8 cellular contexts compared by ENCODE assay signal in genomic region chr13:39035204-39035603, GRCh38. TPM values are rescaled to one million over a fixed set of nuclear protein-coding genes. Genes with fewer than 3 reads are reported as not detected.
DNase-seq lines count a peak whose midpoint lies in the region; ATAC-seq and TF ChIP-seq lines count a peak whose summit lies in the region.

No MANE protein-coding gene starts in this region.

- CTCF ChIA-PET in CD8-positive, alpha-beta memory T cell (lab: Charles Lee): interaction anchor here (1.4 kb wide), 1 partner anchor 10 kb away, joined by 3 read pairs; no protein-coding TSS in a partner anchor
- CTCF ChIA-PET in MCF 10A (lab: Yijun Ruan, JAX): no interaction called here
- CTCF ChIA-PET in naive thymus-derived CD4-positive, alpha-beta T cell (lab: Charles Lee): interaction anchor here (0.7 kb wide), 1 partner anchor 621 kb away, joined by 3 read pairs; no protein-coding TSS in a partner anchor

- H3K4me1 Mint-ChIP-seq in CD8-positive, alpha-beta memory T cell: peaks cover 53 to 77% (median 74%) of the 10 kb centered on the region in 3 donors
- H3K4me1 Mint-ChIP-seq in MCF 10A (ENCODE audit: insufficient read depth, unreplicated experiment): peaks cover 6% of the 10 kb centered on the region
- H3K4me1 Mint-ChIP-seq in naive thymus-derived CD4-positive, alpha-beta T cell: peaks cover 38 to 71% (median 65%) of the 10 kb centered on the region in 7 donors

- H3K4me3 ChIP-seq in CD8-positive, alpha-beta memory T cell (ENCODE audit: low read length): peak overlapping the region; percentile 90
- H3K4me3 ChIP-seq in Karpas-422 (ENCODE audit: low read length): peak overlapping the region; percentile 73
- H3K4me3 ChIP-seq in naive thymus-derived CD4-positive, alpha-beta T cell (ENCODE audit: low read length): peak overlapping the region; percentile 95
- H3K4me3 ChIP-seq in prostate gland: peak overlapping the region in 1 of 2 donors; percentile 68

- no peaks in the 10 kb centered on the region for H3K9me3 ChIP-seq in CD8-positive, alpha-beta memory T cell (ENCODE audit: low read length)
- no peaks in the 10 kb centered on the region for H3K9me3 ChIP-seq in Karpas-422 (ENCODE audit: low read length)
- H3K9me3 ChIP-seq in naive thymus-derived CD4-positive, alpha-beta T cell (ENCODE audit: control insufficient read depth in 2 of 3, low read length in 3 of 3): no peaks in the 10 kb centered on the region
- H3K9me3 ChIP-seq in prostate gland: no peaks in the 10 kb centered on the region

- peaks cover 97% of the 10 kb centered on the region for H3K79me2 ChIP-seq in Karpas-422 (ENCODE audit: low read length)

- 40% methylated on average over 2 of the region's 2 CpGs for WGBS in prostate gland

- TF ChIP-seq CTCF in MCF 10A (IDR thresholded peaks at IDR 0.05; ENCODE audit: unreplicated experiment): no peak
- TF ChIP-seq CTCF in prostate gland (IDR thresholded peaks at IDR 0.05): no peak

- peak overlapping the region; percentile 82 for H3K9ac ChIP-seq in Karpas-422 (ENCODE audit: low read length)

- H3K4me2 ChIP-seq in Karpas-422 (ENCODE audit: low read depth, low read length, poor library complexity, severe bottlenecking): peak overlapping the region; percentile 78

- H4K20me1 ChIP-seq in Karpas-422 (ENCODE audit: insufficient read depth, low read depth, low read length): peaks cover 4% of the 10 kb centered on the region; the same call in 1 of the 2 replicates

- peaks cover 0 to 44% (median 0%) of the 10 kb centered on the region in 3 donors for H3K36me3 Mint-ChIP-seq in CD8-positive, alpha-beta memory T cell
- peaks cover 6% of the 10 kb centered on the region for H3K36me3 Mint-ChIP-seq in MCF 10A (ENCODE audit: insufficient read depth, unreplicated experiment)
- peaks cover 0 to 5% (median 0%) of the 10 kb centered on the region in 5 donors for H3K36me3 Mint-ChIP-seq in naive thymus-derived CD4-positive, alpha-beta T cell

- H3K27ac Mint-ChIP-seq in CD8-positive, alpha-beta memory T cell: peak overlapping the region in 7 of 8 donors; percentile 68 to 99 (median 88)
- peak overlapping the region; percentile 35 for H3K27ac Mint-ChIP-seq in MCF 10A (ENCODE audit: low read depth, unreplicated experiment)
- H3K27ac Mint-ChIP-seq in naive thymus-derived CD4-positive, alpha-beta T cell: peak overlapping the region in 7 of 9 donors; percentile 11 to 97 (median 92)

- H2AFZ ChIP-seq in Karpas-422 (ENCODE audit: low read length): no peak overlapping the region

- peaks cover 0 to 3% of the 10 kb centered on the region in 2 donors for H3K27me3 Mint-ChIP-seq in CD8-positive, alpha-beta memory T cell
- H3K27me3 Mint-ChIP-seq in MCF 10A (ENCODE audit: insufficient read depth, unreplicated experiment): no peaks in the 10 kb centered on the region
- no peaks in the 10 kb centered on the region for H3K27me3 Mint-ChIP-seq in naive thymus-derived CD4-positive, alpha-beta T cell

- no peaks in the 10 kb centered on the region for H3K27me3 ChIP-seq in CD8-positive, alpha-beta memory T cell (ENCODE audit: insufficient read depth, low read length, poor library complexity, severe bottlenecking)
- no peaks in the 10 kb centered on the region for H3K27me3 ChIP-seq in Karpas-422 (ENCODE audit: low read length)
- H3K27me3 ChIP-seq in naive thymus-derived CD4-positive, alpha-beta T cell (ENCODE audit: control insufficient read depth in 2 of 2, insufficient read depth in 2 of 2, low read length in 2 of 2): no peaks in the 10 kb centered on the region
- no peaks in the 10 kb centered on the region for H3K27me3 ChIP-seq in prostate gland (replicated peaks; ENCODE audit: insufficient read depth)

- no TSS peak for BruUV-seq in MCF 10A (replicated peaks; lab: Mats Ljungman, UMichigan)

- peak overlapping the region; percentile 91 to 98 (median 96) for H3K4me3 Mint-ChIP-seq in CD8-positive, alpha-beta memory T cell
- H3K4me3 Mint-ChIP-seq in MCF 10A (ENCODE audit: unreplicated experiment): peak overlapping the region; percentile 97
- peak overlapping the region; percentile 85 to 99 (median 96) for H3K4me3 Mint-ChIP-seq in naive thymus-derived CD4-positive, alpha-beta T cell

- no peak overlapping the region for H3K27ac ChIP-seq in CD8-positive, alpha-beta memory T cell (ENCODE audit: low read depth, low read length)
- peak overlapping the region; percentile 75; the same call in 1 of the 2 replicates for H3K27ac ChIP-seq in Karpas-422 (ENCODE audit: low read length)
- H3K27ac ChIP-seq in naive thymus-derived CD4-positive, alpha-beta T cell (ENCODE audit: low read depth, low read length): no peak overlapping the region
- no peak overlapping the region for H3K27ac ChIP-seq in prostate gland

- no peak for TF ChIP-seq POLR2A in prostate gland (IDR thresholded peaks at IDR 0.05)

- H3K4me1 ChIP-seq in CD8-positive, alpha-beta memory T cell (ENCODE audit: insufficient read depth, low read length): peaks cover 35% of the 10 kb centered on the region
- H3K4me1 ChIP-seq in Karpas-422 (ENCODE audit: low read length) (peaks cover 37% of the 10 kb centered on the region), prostate gland (replicated peaks) (no peaks in the 10 kb centered on the region)
- peaks cover 7 to 28% of the 10 kb centered on the region in 2 donors for H3K4me1 ChIP-seq in naive thymus-derived CD4-positive, alpha-beta T cell (ENCODE audit: control insufficient read depth in 2 of 2, insufficient read depth in 2 of 2, low read length in 2 of 2)

- POLR2A ChIA-PET in CD8-positive, alpha-beta memory T cell (lab: Charles Lee): no interaction called here
- POLR2A ChIA-PET in MCF 10A (lab: Yijun Ruan, JAX): interaction anchor here (0.9 kb wide), 1 partner anchor 14 kb away, joined by 3 read pairs; no protein-coding TSS in a partner anchor
- POLR2A ChIA-PET in naive thymus-derived CD4-positive, alpha-beta T cell (lab: Charles Lee): no interaction called here

- intact Hi-C loops in MCF 10A (cut with micrococcal nuclease) (loop anchor here (5.0 kb wide), 1 partner anchor 577 kb away; no protein-coding TSS in a partner anchor), prostate gland (cut with DNase I) (no loop called here)
- intact Hi-C loops in naive thymus-derived CD4-positive, alpha-beta T cell (cut with micrococcal nuclease): loop anchor here (5.0 to 10.0 kb wide), 6 partner anchors 622 to 1890 kb away; partner anchors contain the start of genes MRPS31 (in 2 of the 2) and COG6 (in 1 of the 2)

- no peak for ATAC-seq in naive thymus-derived CD4-positive, alpha-beta T cell
- no peak for ATAC-seq in activated CD4-positive, CD25-positive, alpha-beta regulatory T cell treated with anti-CD3 and anti-CD28 coated beads, Interleukin-2, amount 50 U/mL, for 24 hours
- no peak for ATAC-seq in HG03045 (IDR thresholded peaks at IDR 0.05; ENCODE audit: unreplicated experiment)

- no peak for DNase-seq in CD8-positive, alpha-beta memory T cell
- DNase-seq in Karpas-422 (peak; percentile 65), MCF 10A (ENCODE audit: unreplicated experiment) (no peak), SW 1271 (lab: John Stamatoyannopoulos, UW) (no peak), prostate gland (ENCODE audit: low spot score) (no peak)
- DNase-seq in naive thymus-derived CD4-positive, alpha-beta T cell: no peak

- no peaks in the 10 kb centered on the region for H3K9me2 ChIP-seq in Karpas-422 (replicated peaks; ENCODE audit: insufficient read depth, low read length)

- H3K36me3 ChIP-seq in CD8-positive, alpha-beta memory T cell (ENCODE audit: insufficient read depth, low read length): no peaks in the 10 kb centered on the region
- peaks cover 17% of the 10 kb centered on the region; the same call in 1 of the 2 replicates for H3K36me3 ChIP-seq in Karpas-422 (ENCODE audit: insufficient read depth, low read length)
- peaks cover 0 to 12% (median 0%) of the 10 kb centered on the region in 3 experiments for H3K36me3 ChIP-seq in naive thymus-derived CD4-positive, alpha-beta T cell (ENCODE audit: control insufficient read depth in 2 of 3, insufficient read depth in 3 of 3, low read length in 3 of 3)
- H3K36me3 ChIP-seq in prostate gland: no peaks in the 10 kb centered on the region

- H3K9me3 Mint-ChIP-seq in CD8-positive, alpha-beta memory T cell: no peaks in the 10 kb centered on the region
- H3K9me3 Mint-ChIP-seq in MCF 10A (ENCODE audit: unreplicated experiment): no peaks in the 10 kb centered on the region
- H3K9me3 Mint-ChIP-seq in naive thymus-derived CD4-positive, alpha-beta T cell: no peaks in the 10 kb centered on the region

RNA-seq across cellular contexts. Expression of gene PROSER1, which starts 2.7 kb away (rescaled TPM):
- 10 to 100 TPM; 84.8 to 96.6 TPM for total RNA-seq in CD8-positive, alpha-beta memory T cell
- polyA plus RNA-seq in CD8-positive, alpha-beta memory T cell: 20.2 TPM
- 46.4 and 60.7 TPM in 2 replicates for total RNA-seq in Karpas-422 (2014; rRNA removed; shearing (Covaris generic); ENCODE audit: low replicate concordance)
- total RNA-seq in MCF 10A (2022) (53.4 and 58.2 TPM in 2 replicates), prostate gland (10 to 100 TPM; 33.6 to 39.5 TPM)
- 10 to 100 TPM; 36.1 to 65.7 (median 47.3) TPM for total RNA-seq in naive thymus-derived CD4-positive, alpha-beta T cell
- polyA plus RNA-seq in naive thymus-derived CD4-positive, alpha-beta T cell: 10 to 100 TPM in 1 of 2 donors, 1 to 10 TPM in 1; 9.5 to 22.1 TPM

RNA-seq across cellular contexts. Expression of gene NHLRC3, which starts 3.1 kb away (rescaled TPM):
- 10 to 100 TPM; 14.6 to 15.9 TPM for total RNA-seq in CD8-positive, alpha-beta memory T cell
- 6.5 TPM for polyA plus RNA-seq in CD8-positive, alpha-beta memory T cell
- 30.1 and 52.4 TPM in 2 replicates for total RNA-seq in Karpas-422 (2014; rRNA removed; shearing (Covaris generic); ENCODE audit: low replicate concordance)
- 11.3 and 13.2 TPM in 2 replicates for total RNA-seq in MCF 10A (2022)
- total RNA-seq in naive thymus-derived CD4-positive, alpha-beta T cell: 10 to 100 TPM; 13.0 to 30.6 (median 23.6) TPM
- polyA plus RNA-seq in naive thymus-derived CD4-positive, alpha-beta T cell: 1 to 10 TPM; 3.4 to 4.8 TPM
- 10 to 100 TPM; 10.1 to 17.8 TPM for total RNA-seq in prostate gland

RNA-seq across cellular contexts. Expression of gene STOML3, which starts 44.6 kb away (rescaled TPM):
- not detected for total RNA-seq in CD8-positive, alpha-beta memory T cell
- polyA plus RNA-seq in CD8-positive, alpha-beta memory T cell: not detected
- not detected in 2 replicates for total RNA-seq in Karpas-422 (2014; rRNA removed; shearing (Covaris generic); ENCODE audit: low replicate concordance)
- not detected in 2 replicates for total RNA-seq in MCF 10A (2022)
- total RNA-seq in naive thymus-derived CD4-positive, alpha-beta T cell: not detected
- polyA plus RNA-seq in naive thymus-derived CD4-positive, alpha-beta T cell: not detected
- not detected for total RNA-seq in prostate gland

Comparison
In these comparisons a context has a peak if more than half of its experiments do, and no peak if none do; other contexts are left out.
1. H3K27ac Mint-ChIP-seq: peak in every context shown above with its lines; median percentile 92 in naive thymus-derived CD4-positive, alpha-beta T cell; 88 in CD8-positive, alpha-beta memory T cell; 35 in MCF 10A.